In genomic region chr10:116909307-116909706, GRCh38 we compare ENCODE assay signal across 35 cellular contexts.
"Had no signal": no experiment of that assay in that cellular context is flagged by ENCODE, and none has a peak within 500 bp of the region (broad histone marks: within the 10 kb centered on the region; RNA-seq: fewer than 3 reads in every experiment).

No MANE protein-coding gene starts in this region.

- DNase-seq: activated B cell treated with CpG ODN at 0.5 μM for 24 hours; activated CD4-positive, alpha-beta memory T cell treated with anti-CD3 and anti-CD28 coated beads for 36 hours; activated CD4-positive, alpha-beta T cell treated with anti-CD3 and anti-CD28 coated beads for 4 hours; activated CD4-positive, alpha-beta T cell treated with anti-CD3 and anti-CD28 coated beads, Interleukin-2, amount 10 ng/mL, durations not matched to agents 24 days and 14 days; activated CD4-positive, alpha-beta T cell treated with anti-CD3 and anti-CD28 coated beads, Interleukin-2, amount 50 U/mL, for 1 hour; activated CD4-positive, alpha-beta T cell treated with anti-CD3 and anti-CD28 coated beads, Interleukin-2, amount 50 U/mL, for 4 hours; activated CD4-positive, CD25-positive, alpha-beta regulatory T cell treated with anti-CD3 and anti-CD28 coated beads, Interleukin-2, amount 50 U/mL, for 72 hours; activated CD8-positive, alpha-beta memory T cell treated with anti-CD3 and anti-CD28 coated beads, Interleukin-2, amount 50 U/mL, for 4 hours; activated CD8-positive, alpha-beta T cell treated with anti-CD3 and anti-CD28 coated beads for 36 hours; activated effector memory CD4-positive, alpha-beta T cell treated with anti-CD3 and anti-CD28 coated beads, Interleukin-2, amount 50 U/mL, for 16 hours; activated gamma-delta T cell treated with Interleukin-2 at 50 U/mL for 16 hours; activated naive CD4-positive, alpha-beta T cell; activated naive CD4-positive, alpha-beta T cell treated with anti-CD3 and anti-CD28 coated beads for 36 hours; activated naive CD8-positive, alpha-beta T cell treated with anti-CD3 and anti-CD28 coated beads, Interleukin-2, amount 10 ng/mL, durations not matched to agents 7 days and 5 days; activated naive CD8-positive, alpha-beta T cell treated with anti-CD3 and anti-CD28 coated beads, Interleukin-2, amount 50 U/mL, for 24 hours; activated T-cell treated with anti-CD3 and anti-CD28 coated beads for 4 hours; activated T-cell treated with anti-CD3 and anti-CD28 coated beads, Interleukin-2, amount 50 U/mL, for 1 hour; activated T-cell treated with anti-CD3 and anti-CD28 coated beads, Interleukin-2, amount 50 U/mL, for 4 hours; activated T-cell treated with anti-CD3 and anti-CD28 coated beads, Interleukin-2, amount 50 U/mL, for 72 hours; amygdala; anterior cingulate cortex; caudate nucleus; cerebellar nuclear complex; T-helper 2 cell; T-helper 9 cell had no signal

- H3K4me1 ChIP-seq: ascending aorta had no signal

- H3K27me3 Mint-ChIP-seq: activated B cell treated with CpG ODN at 0.5 μM for 24 hours; activated CD4-positive, alpha-beta T cell treated with anti-CD3 and anti-CD28 coated beads, Interleukin-2, amount 10 ng/mL, durations not matched to agents 24 days and 14 days; activated naive CD8-positive, alpha-beta T cell; activated naive CD8-positive, alpha-beta T cell treated with anti-CD3 and anti-CD28 coated beads, Interleukin-2, amount 10 ng/mL, durations not matched to agents 7 days and 5 days; brain; central memory CD8-positive, alpha-beta T cell had no signal

- H3K27ac ChIP-seq: ascending aorta, cardiac muscle cell, VCaP had no signal

- ATAC-seq: activated CD8-positive, alpha-beta T cell treated with anti-CD3 and anti-CD28 coated beads for 36 hours; activated naive CD8-positive, alpha-beta T cell treated with anti-CD3 and anti-CD28 coated beads, Interleukin-2, amount 50 U/mL, for 24 hours; activated T-cell treated with anti-CD3 and anti-CD28 coated beads, Interleukin-2, amount 50 U/mL, for 4 hours; activated T-cell treated with anti-CD3 and anti-CD28 coated beads, Interleukin-2, amount 50 U/mL, for 72 hours; activated T-helper 17 cell treated with anti-CD3 and anti-CD28 coated beads, Interleukin-2, amount 50 U/mL, for 72 hours had no signal

- H3K4me1 Mint-ChIP-seq: activated B cell treated with CpG ODN at 0.5 μM for 24 hours; activated CD4-positive, alpha-beta T cell treated with anti-CD3 and anti-CD28 coated beads, Interleukin-2, amount 10 ng/mL, durations not matched to agents 24 days and 14 days; activated naive CD4-positive, alpha-beta T cell treated with anti-CD3 and anti-CD28 coated beads, Interleukin-2, amount 50 U/mL, for 24 hours; activated naive CD8-positive, alpha-beta T cell treated with anti-CD3 and anti-CD28 coated beads, Interleukin-2, amount 10 ng/mL, durations not matched to agents 7 days and 5 days; activated naive CD8-positive, alpha-beta T cell treated with anti-CD3 and anti-CD28 coated beads, Interleukin-2, amount 50 U/mL, for 24 hours; activated T-helper 17 cell treated with anti-CD3 and anti-CD28 coated beads, Interleukin-2, amount 50 U/mL, for 72 hours; central memory CD8-positive, alpha-beta T cell had no signal

- H3K4me3 Mint-ChIP-seq: activated B cell treated with CpG ODN at 0.5 μM for 24 hours; activated CD4-positive, alpha-beta memory T cell treated with anti-CD3 and anti-CD28 coated beads for 36 hours; activated CD4-positive, alpha-beta T cell treated with anti-CD3 and anti-CD28 coated beads, Interleukin-2, amount 10 ng/mL, durations not matched to agents 24 days and 14 days; activated CD8-positive, alpha-beta T cell treated with anti-CD3 and anti-CD28 coated beads for 36 hours; activated naive CD4-positive, alpha-beta T cell treated with anti-CD3 and anti-CD28 coated beads for 36 hours; activated naive CD4-positive, alpha-beta T cell treated with anti-CD3 and anti-CD28 coated beads, Interleukin-2, amount 50 U/mL, for 24 hours; activated naive CD8-positive, alpha-beta T cell; activated naive CD8-positive, alpha-beta T cell treated with anti-CD3 and anti-CD28 coated beads, Interleukin-2, amount 10 ng/mL, durations not matched to agents 7 days and 5 days; activated naive CD8-positive, alpha-beta T cell treated with anti-CD3 and anti-CD28 coated beads, Interleukin-2, amount 50 U/mL, for 24 hours; activated T-cell treated with anti-CD3 and anti-CD28 coated beads, Interleukin-2, amount 50 U/mL, for 4 hours; activated T-cell treated with anti-CD3 and anti-CD28 coated beads, Interleukin-2, amount 50 U/mL, for 72 hours; activated T-helper 1 cell treated with anti-CD3 and anti-CD28 coated beads, Interleukin-12 subunit alpha, Interleukin-12 subunit beta, Interleukin-2, Interleukin-4 antibody, amounts not matched to agents 30 ng/mL and 10 ng/mL and 1 ng/mL, durations not matched to agents 14 hours and 24 hours and 36 hours; activated T-helper 17 cell treated with anti-CD3 and anti-CD28 coated beads, Interleukin-2, amount 50 U/mL, for 72 hours; brain; central memory CD8-positive, alpha-beta T cell; T-helper 2 cell treated with Interferon-gamma antibody and Interleukin-4, amounts not matched to agents 5 μg/mL and 100 μg/mL, for 36 hours had no signal

- H3K27me3 ChIP-seq: ascending aorta, cardiac muscle cell had no signal

- H3K9me3 Mint-ChIP-seq: activated B cell treated with CpG ODN at 0.5 μM for 24 hours; activated CD4-positive, alpha-beta memory T cell treated with anti-CD3 and anti-CD28 coated beads for 36 hours; activated CD4-positive, alpha-beta T cell treated with anti-CD3 and anti-CD28 coated beads, Interleukin-2, amount 10 ng/mL, durations not matched to agents 24 days and 14 days; activated CD8-positive, alpha-beta T cell treated with anti-CD3 and anti-CD28 coated beads for 36 hours; activated naive CD4-positive, alpha-beta T cell treated with anti-CD3 and anti-CD28 coated beads for 36 hours; activated naive CD4-positive, alpha-beta T cell treated with anti-CD3 and anti-CD28 coated beads, Interleukin-2, amount 50 U/mL, for 24 hours; activated naive CD8-positive, alpha-beta T cell treated with anti-CD3 and anti-CD28 coated beads, Interleukin-2, amount 10 ng/mL, durations not matched to agents 7 days and 5 days; activated naive CD8-positive, alpha-beta T cell treated with anti-CD3 and anti-CD28 coated beads, Interleukin-2, amount 50 U/mL, for 24 hours; activated T-cell treated with anti-CD3 and anti-CD28 coated beads, Interleukin-2, amount 50 U/mL, for 4 hours; activated T-cell treated with anti-CD3 and anti-CD28 coated beads, Interleukin-2, amount 50 U/mL, for 72 hours; activated T-helper 1 cell treated with anti-CD3 and anti-CD28 coated beads, Interleukin-12 subunit alpha, Interleukin-12 subunit beta, Interleukin-2, Interleukin-4 antibody, amounts not matched to agents 30 ng/mL and 10 ng/mL and 1 ng/mL, durations not matched to agents 14 hours and 24 hours and 36 hours; activated T-helper 17 cell treated with anti-CD3 and anti-CD28 coated beads, Interleukin-2, amount 50 U/mL, for 72 hours; brain; T-helper 2 cell treated with Interferon-gamma antibody and Interleukin-4, amounts not matched to agents 5 μg/mL and 100 μg/mL, for 36 hours had no signal

- H3K9me3 ChIP-seq: ascending aorta had no signal

- H3K27ac Mint-ChIP-seq: activated B cell treated with CpG ODN at 0.5 μM for 24 hours; activated CD4-positive, alpha-beta memory T cell treated with anti-CD3 and anti-CD28 coated beads for 36 hours; activated CD4-positive, alpha-beta T cell treated with anti-CD3 and anti-CD28 coated beads, Interleukin-2, amount 10 ng/mL, durations not matched to agents 24 days and 14 days; activated CD8-positive, alpha-beta T cell treated with anti-CD3 and anti-CD28 coated beads for 36 hours; activated naive CD4-positive, alpha-beta T cell treated with anti-CD3 and anti-CD28 coated beads for 36 hours; activated naive CD4-positive, alpha-beta T cell treated with anti-CD3 and anti-CD28 coated beads, Interleukin-2, amount 50 U/mL, for 24 hours; activated naive CD8-positive, alpha-beta T cell; activated naive CD8-positive, alpha-beta T cell treated with anti-CD3 and anti-CD28 coated beads, Interleukin-2, amount 10 ng/mL, durations not matched to agents 7 days and 5 days; activated naive CD8-positive, alpha-beta T cell treated with anti-CD3 and anti-CD28 coated beads, Interleukin-2, amount 50 U/mL, for 24 hours; activated T-cell treated with anti-CD3 and anti-CD28 coated beads, Interleukin-2, amount 50 U/mL, for 72 hours; activated T-helper 1 cell treated with anti-CD3 and anti-CD28 coated beads, Interleukin-12 subunit alpha, Interleukin-12 subunit beta, Interleukin-2, Interleukin-4 antibody, amounts not matched to agents 30 ng/mL and 10 ng/mL and 1 ng/mL, durations not matched to agents 14 hours and 24 hours and 36 hours; activated T-helper 17 cell treated with anti-CD3 and anti-CD28 coated beads, Interleukin-2, amount 50 U/mL, for 72 hours; brain; T-helper 2 cell treated with Interferon-gamma antibody and Interleukin-4, amounts not matched to agents 5 μg/mL and 100 μg/mL, for 36 hours had no signal

- H3K36me3 Mint-ChIP-seq: activated CD4-positive, alpha-beta memory T cell treated with anti-CD3 and anti-CD28 coated beads for 36 hours; activated naive CD4-positive, alpha-beta T cell treated with anti-CD3 and anti-CD28 coated beads, Interleukin-2, amount 50 U/mL, for 24 hours; activated naive CD8-positive, alpha-beta T cell; activated naive CD8-positive, alpha-beta T cell treated with anti-CD3 and anti-CD28 coated beads, Interleukin-2, amount 10 ng/mL, durations not matched to agents 7 days and 5 days had no signal

- H3K4me3 ChIP-seq: ascending aorta, cardiac muscle cell had no signal

- H3K36me3 ChIP-seq: cardiac muscle cell had no signal
